Comparison of ENCODE assay signal across 22 cellular contexts in the genomic region with DNA sequence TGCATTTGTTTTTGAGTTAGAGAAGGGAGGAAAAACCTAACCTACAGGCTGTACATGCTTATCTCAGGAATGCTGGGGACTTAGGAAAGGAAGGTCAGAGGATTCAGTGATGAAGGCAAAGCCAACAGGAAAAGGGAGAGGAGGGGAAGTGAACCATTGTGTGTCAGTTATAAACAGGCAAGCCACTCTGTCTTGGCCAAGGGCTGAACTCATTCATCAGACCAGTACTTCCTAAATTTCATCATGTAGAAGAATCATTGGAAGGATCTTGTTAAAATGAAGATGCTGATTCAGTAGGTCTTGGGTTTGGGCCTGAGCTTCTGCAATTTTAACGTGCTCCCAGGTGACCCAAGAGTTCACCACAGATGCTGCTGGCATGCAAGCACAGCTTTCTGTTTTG. TPM values are rescaled to one million over a fixed set of nuclear protein-coding genes. Genes with fewer than 3 reads are reported as not detected.
DNase-seq lines count a peak whose midpoint lies in the region; FAIRE-seq and TF ChIP-seq lines count a peak whose summit lies in the region.
"Had no signal": no experiment of that assay in that cellular context is flagged by ENCODE, and none has a peak within 500 bp of the region (broad histone marks: within the 10 kb centered on the region; RNA-seq: fewer than 3 reads in every experiment).

No MANE protein-coding gene starts in this region.

- in situ Hi-C loops in G401 (cut with HindIII; ENCODE audit: low sequenced_read_pairs), result no loop called here

- H3K27me3 ChIP-seq in endothelial cell of umbilical vein (ENCODE audit: control insufficient read depth in 2 of 2, insufficient read depth in 2 of 2, low read length in 2 of 2), result no peaks in the 10 kb centered on the region
- no peaks in the 10 kb centered on the region for H3K27me3 ChIP-seq in neural cell (ENCODE audit: insufficient read depth, low read depth, low read length)

- H3K4me1 ChIP-seq in endothelial cell of umbilical vein (ENCODE audit: control insufficient read depth, extremely low read depth, insufficient read depth, low read length), result peaks cover 56% of the 10 kb centered on the region

- peaks cover 82% of the 10 kb centered on the region for H3K79me2 ChIP-seq in endothelial cell of umbilical vein (ENCODE audit: control insufficient read depth, insufficient read depth, low read length)
- H3K79me2 ChIP-seq in neural cell (replicated peaks; ENCODE audit: insufficient read depth, low read length), result no peaks in the 10 kb centered on the region

- H3K4me2 ChIP-seq in endothelial cell of umbilical vein (ENCODE audit: insufficient read depth, low read length) (peak overlapping the region; percentile 71), neural cell (ENCODE audit: low read length) (no peak overlapping the region)

- TF ChIP-seq EP300 in neural cell (conservative IDR thresholded peaks at IDR 0.05; ENCODE audit: poor library complexity, severe bottlenecking), result no peak

- peak; percentile 11 for DNase-seq in SKM-1 (lab: John Stamatoyannopoulos, UW; ENCODE audit: unreplicated experiment)
- no peak for DNase-seq in SKM-1 treated with dmso at 0.1 percent for 144 hours (lab: John Stamatoyannopoulos, UW; ENCODE audit: unreplicated experiment)
- peak; percentile 33 for DNase-seq in RPMI7951 (ENCODE audit: low read depth)
- DNase-seq in endothelial cell of umbilical vein (ENCODE audit: low read depth, low spot score), result peak; percentile 87
- no peak for DNase-seq in activated gamma-delta T cell (lab: John Stamatoyannopoulos, UW)
- no peak for DNase-seq in globus pallidus (ENCODE audit: low spot score)
- no peak for DNase-seq in G401 (ENCODE audit: low spot score)
- DNase-seq: activated naive CD4-positive, alpha-beta T cell treated with anti-CD3 and anti-CD28 coated beads, Interleukin-2, amount 50 U/mL, for 16 hours; AML-193; aorta; CD4-positive, alpha-beta memory T cell; central memory CD4-positive, alpha-beta T cell; dorsolateral prefrontal cortex; hippocampal formation; NCI-H2029 treated with DMSO at 0.1 percent for 48 hours; NCI-H774; T-helper 9 cell had no signal

- no peaks in the 10 kb centered on the region for H4K20me1 ChIP-seq in endothelial cell of umbilical vein (replicated peaks; ENCODE audit: control insufficient read depth, extremely low read depth, insufficient read depth, low read length)
- no peaks in the 10 kb centered on the region for H4K20me1 ChIP-seq in neural cell (ENCODE audit: insufficient read depth)

- H3K4me3 ChIP-seq in endothelial cell of umbilical vein (replicated peaks in 1 of 3; ENCODE audit: insufficient read depth in 1 of 3, low read depth in 1 of 3, low read length in 3 of 3), result peak overlapping the region in 1 of 3 experiments; percentile 46
- no peak overlapping the region for H3K4me3 ChIP-seq in neural cell (ENCODE audit: low read length)
- H3K4me3 ChIP-seq: dorsolateral prefrontal cortex had no signal

- CTCF ChIA-PET in endothelial cell of umbilical vein (lab: Charles Lee), result interaction anchor here (1.1 to 1.4 kb wide), 2 partner anchors 13 to 70 kb away, joined by 3 to 4 read pairs; no protein-coding TSS in a partner anchor

- H3K9me1 ChIP-seq in endothelial cell of umbilical vein (replicated peaks; ENCODE audit: control insufficient read depth, extremely low read depth, insufficient read depth, low read length), result no peaks in the 10 kb centered on the region

- intact Hi-C loops in endothelial cell of umbilical vein (cut with micrococcal nuclease), result loop anchor here (1.0 kb wide), 2 partner anchors 115 to 365 kb away; partner anchors contain the start of genes DYNLT3 and RPGR

- TF ChIP-seq CTCF in endothelial cell of umbilical vein (IDR thresholded peaks at IDR 0.05; ENCODE audit: extremely low read depth in 1 of 2, insufficient read depth in 1 of 2, low read depth in 1 of 2, low read length in 2 of 2) (no peak), neural cell (IDR thresholded peaks at IDR 0.05; ENCODE audit: poor library complexity, severe bottlenecking) (no peak)

- peak overlapping the region; percentile 75 for H3K27ac ChIP-seq in endothelial cell of umbilical vein (ENCODE audit: insufficient read depth, low read depth, low read length)
- peak overlapping the region; percentile 66 for H3K27ac ChIP-seq in neural cell (ENCODE audit: low read length)
- H3K27ac ChIP-seq: 22Rv1, dorsolateral prefrontal cortex, epithelial cell of prostate had no signal

- dilution Hi-C loops in endothelial cell of umbilical vein (cut with MboI; ENCODE audit: extremely low pct_ligation_motif_present, low sequenced_read_pairs), result no loop called here

- H3K9me2 ChIP-seq in neural cell (ENCODE audit: insufficient read depth, low read length), result no peaks in the 10 kb centered on the region

- H3K9ac ChIP-seq in endothelial cell of umbilical vein (replicated peaks; ENCODE audit: extremely low read depth, insufficient read depth, low read length) (peak overlapping the region; percentile 17), neural cell (ENCODE audit: low read length) (no peak overlapping the region)

- H2AFZ ChIP-seq in endothelial cell of umbilical vein (ENCODE audit: low read depth, low read length) (no peak overlapping the region), neural cell (ENCODE audit: low read depth, low read length) (no peak overlapping the region)

- no TSS peak for BruUV-seq in endothelial cell of umbilical vein (replicated peaks; lab: Mats Ljungman, UMichigan)

- no peaks in the 10 kb centered on the region for H3K36me3 ChIP-seq in endothelial cell of umbilical vein (ENCODE audit: control insufficient read depth in 2 of 2, extremely low read depth in 1 of 2, insufficient read depth in 2 of 2, low read length in 2 of 2)
- no peaks in the 10 kb centered on the region for H3K36me3 ChIP-seq in neural cell (ENCODE audit: insufficient read depth, low read length)

- POLR2A ChIA-PET in endothelial cell of umbilical vein (lab: Charles Lee), result no interaction called here

- FAIRE-seq in endothelial cell of umbilical vein (lab: Jason Lieb, UNC), result peak; percentile 92
- FAIRE-seq: frontal cortex had no signal

- H3F3A ChIP-seq in neural cell (ENCODE audit: insufficient read depth, low read length, poor library complexity, severe bottlenecking), result no peaks in the 10 kb centered on the region

- H3K9me3 ChIP-seq in endothelial cell of umbilical vein (replicated peaks; ENCODE audit: control insufficient read depth, insufficient read depth, low read length), result no peaks in the 10 kb centered on the region
- no peaks in the 10 kb centered on the region for H3K9me3 ChIP-seq in neural cell (ENCODE audit: low read length)

- TF ChIP-seq POLR2A in endothelial cell of umbilical vein (IDR thresholded peaks at IDR 0.05; ENCODE audit: low read depth, low read length), result peak; percentile 17

- no peak for TF ChIP-seq RAD21 in neural cell (conservative IDR thresholded peaks at IDR 0.05)

TF ChIP-seq in endothelial cell of umbilical vein, 7 proteins besides CTCF, POLR2A, EP300 and RAD21:
- TF ChIP-seq POLR2AphosphoS5 (IDR thresholded peaks at IDR 0.05; ENCODE audit: insufficient read depth, low read depth, low read length) (no peak), GATA2 (IDR thresholded peaks at IDR 0.05; ENCODE audit: insufficient read depth, insufficient read length, low read depth, low read length) (peak; percentile 70), MYC (IDR thresholded peaks at IDR 0.05; ENCODE audit: low read depth, low read length) (no peak), FOS (IDR thresholded peaks at IDR 0.05; ENCODE audit: borderline replicate concordance, insufficient read depth, low read length) (peak; percentile 42), MAX (IDR thresholded peaks at IDR 0.05; ENCODE audit: insufficient read depth, insufficient read length) (no peak)

TF ChIP-seq in neural cell, 6 proteins besides CTCF, POLR2A, EP300 and RAD21 (continues in another document):
- TF ChIP-seq POLR2AphosphoS5 (IDR thresholded peaks at IDR 0.05) (no peak), SMC3 (conservative IDR thresholded peaks at IDR 0.05; ENCODE audit: poor library complexity) (no peak), TAF1 (IDR thresholded peaks at IDR 0.05; ENCODE audit: low read depth) (no peak)
- TF ChIP-seq, protein P1, sequence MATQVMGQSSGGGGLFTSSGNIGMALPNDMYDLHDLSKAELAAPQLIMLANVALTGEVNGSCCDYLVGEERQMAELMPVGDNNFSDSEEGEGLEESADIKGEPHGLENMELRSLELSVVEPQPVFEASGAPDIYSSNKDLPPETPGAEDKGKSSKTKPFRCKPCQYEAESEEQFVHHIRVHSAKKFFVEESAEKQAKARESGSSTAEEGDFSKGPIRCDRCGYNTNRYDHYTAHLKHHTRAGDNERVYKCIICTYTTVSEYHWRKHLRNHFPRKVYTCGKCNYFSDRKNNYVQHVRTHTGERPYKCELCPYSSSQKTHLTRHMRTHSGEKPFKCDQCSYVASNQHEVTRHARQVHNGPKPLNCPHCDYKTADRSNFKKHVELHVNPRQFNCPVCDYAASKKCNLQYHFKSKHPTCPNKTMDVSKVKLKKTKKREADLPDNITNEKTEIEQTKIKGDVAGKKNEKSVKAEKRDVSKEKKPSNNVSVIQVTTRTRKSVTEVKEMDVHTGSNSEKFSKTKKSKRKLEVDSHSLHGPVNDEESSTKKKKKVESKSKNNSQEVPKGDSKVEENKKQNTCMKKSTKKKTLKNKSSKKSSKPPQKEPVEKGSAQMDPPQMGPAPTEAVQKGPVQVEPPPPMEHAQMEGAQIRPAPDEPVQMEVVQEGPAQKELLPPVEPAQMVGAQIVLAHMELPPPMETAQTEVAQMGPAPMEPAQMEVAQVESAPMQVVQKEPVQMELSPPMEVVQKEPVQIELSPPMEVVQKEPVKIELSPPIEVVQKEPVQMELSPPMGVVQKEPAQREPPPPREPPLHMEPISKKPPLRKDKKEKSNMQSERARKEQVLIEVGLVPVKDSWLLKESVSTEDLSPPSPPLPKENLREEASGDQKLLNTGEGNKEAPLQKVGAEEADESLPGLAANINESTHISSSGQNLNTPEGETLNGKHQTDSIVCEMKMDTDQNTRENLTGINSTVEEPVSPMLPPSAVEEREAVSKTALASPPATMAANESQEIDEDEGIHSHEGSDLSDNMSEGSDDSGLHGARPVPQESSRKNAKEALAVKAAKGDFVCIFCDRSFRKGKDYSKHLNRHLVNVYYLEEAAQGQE (IDR thresholded peaks at IDR 0.05; ENCODE audit: borderline replicate concordance), result no peak

RNA-seq across cellular contexts. Expression of gene SRPX, which starts 8.4 kb away (rescaled TPM):
- 357 and 381 TPM in 2 replicates for total RNA-seq in RPMI7951 (2014; rRNA removed; shearing (Covaris generic))
- 104 and 126 TPM in 2 replicates for total RNA-seq in endothelial cell of umbilical vein
- polyA plus RNA-seq in endothelial cell of umbilical vein (107 and 140 TPM in 2 replicates), neural cell (0.52 and 2.1 TPM in 2 replicates)
- polyA plus RNA-seq in endothelial cell of umbilical vein (2011; cell fraction: cytosol; rRNA removed), result 189 and 199 TPM in 2 replicates
- 101 and 106 TPM in 2 replicates for polyA plus RNA-seq in endothelial cell of umbilical vein (2011; cell fraction: nucleus; rRNA removed)
- polyA plus RNA-seq in endothelial cell of umbilical vein (2012), result 200 and 217 TPM in 2 replicates
- polyA minus RNA-seq in endothelial cell of umbilical vein (91.3 and 99.8 TPM in 2 replicates), neural cell (0.73 and 0.81 TPM in 2 replicates)
- polyA minus RNA-seq in endothelial cell of umbilical vein (2011; cell fraction: cytosol; rRNA and poly(A)+ RNA removed), result not detected
- 17.0 and 25.1 TPM in 2 replicates for polyA minus RNA-seq in endothelial cell of umbilical vein (2011; cell fraction: nucleus; rRNA and poly(A)+ RNA removed)
- not detected in 2 replicates for total RNA-seq in G401 (2014; rRNA removed; shearing (Covaris generic))
- total RNA-seq: CD4-positive, alpha-beta memory T cell; OCI-LY7 had no signal

Comparison
In these comparisons a context has a peak if more than half of its experiments do, and no peak if none do; other contexts are left out.
1. DNase-seq: peak in SKM-1 (single experiment), RPMI7951 (single experiment) and endothelial cell of umbilical vein (single experiment); none in SKM-1 treated with dmso at 0.1 percent for 144 hours (single experiment), activated gamma-delta T cell (single experiment), globus pallidus (single experiment) and G401 (single experiment).
2. RNA of gene SRPX, which starts 8.4 kb away (total RNA-seq): 357 to 381 TPM in RPMI7951 and 104 to 126 TPM in endothelial cell of umbilical vein; not detected in G401; every median in the first group is over 100 times any median in the second.